In genomic region chr1:231238298-231238697, GRCh38 we compare ENCODE assay signal across 30 cellular contexts.
"Had no signal": no experiment of that assay in that cellular context is flagged by ENCODE, and none has a peak within 500 bp of the region (broad histone marks: within the 10 kb centered on the region; RNA-seq: fewer than 3 reads in every experiment).

No MANE protein-coding gene starts in this region.

- H3K27me3 ChIP-seq: body of pancreas, cardiac muscle cell, gastrocnemius medialis, neutrophil, ovary, upper lobe of left lung, vagina had no signal

- H3K9me3 ChIP-seq: body of pancreas, gastrocnemius medialis, neutrophil, ovary, prostate gland, upper lobe of left lung, vagina had no signal

- ATAC-seq: activated CD4-positive, alpha-beta T cell treated with anti-CD3 and anti-CD28 coated beads for 36 hours; body of pancreas; effector memory CD8-positive, alpha-beta T cell; gastrocnemius medialis; left ventricle myocardium superior; natural killer cell; sciatic nerve; stimulated activated naive CD8-positive, alpha-beta T cell treated with anti-CD3 and anti-CD28 coated beads, Interleukin-15, Interleukin-2, amounts not matched to agents 100 U/mL and 50 U/mL, for 24 hours; T-cell had no signal

- H3K9me3 Mint-ChIP-seq: activated naive CD4-positive, alpha-beta T cell treated with anti-CD3 and anti-CD28 coated beads, Interleukin-2, amount 10 ng/mL, durations not matched to agents 7 days and 5 days; effector memory CD8-positive, alpha-beta T cell; mesothelial cell of epicardium; natural killer cell; T-cell; T-helper 2 cell treated with Interferon-gamma antibody and Interleukin-4, amounts not matched to agents 5 μg/mL and 100 μg/mL, for 36 hours had no signal

- H3K4me3 ChIP-seq: body of pancreas, cardiac muscle cell, coronary artery, gastrocnemius medialis, ovary, prostate gland, skin epidermis, upper lobe of left lung, vagina had no signal

- H3K27ac Mint-ChIP-seq: activated CD4-positive, alpha-beta T cell treated with anti-CD3 and anti-CD28 coated beads for 36 hours; activated naive CD4-positive, alpha-beta T cell treated with anti-CD3 and anti-CD28 coated beads, Interleukin-2, amount 10 ng/mL, durations not matched to agents 7 days and 5 days; mesothelial cell of epicardium; T-cell; T-helper 2 cell treated with Interferon-gamma antibody and Interleukin-4, amounts not matched to agents 5 μg/mL and 100 μg/mL, for 36 hours had no signal

- H3K4me3 Mint-ChIP-seq: activated CD4-positive, alpha-beta T cell treated with anti-CD3 and anti-CD28 coated beads for 36 hours; activated naive CD4-positive, alpha-beta T cell treated with anti-CD3 and anti-CD28 coated beads, Interleukin-2, amount 10 ng/mL, durations not matched to agents 7 days and 5 days; mesothelial cell of epicardium; T-cell; T-helper 2 cell treated with Interferon-gamma antibody and Interleukin-4, amounts not matched to agents 5 μg/mL and 100 μg/mL, for 36 hours had no signal

- H3K27ac ChIP-seq: body of pancreas, cardiac muscle cell, coronary artery, neutrophil, ovary, prostate gland, skin epidermis, upper lobe of left lung, vagina had no signal

- DNase-seq: activated CD4-positive, alpha-beta T cell treated with anti-CD3 and anti-CD28 coated beads for 36 hours; activated CD4-positive, CD25-positive, alpha-beta regulatory T cell; activated effector memory CD4-positive, alpha-beta T cell treated with anti-CD3 and anti-CD28 coated beads, Interleukin-2, amount 50 U/mL, for 16 hours; activated naive CD4-positive, alpha-beta T cell treated with anti-CD3 and anti-CD28 coated beads, Interleukin-2, amount 10 ng/mL, durations not matched to agents 7 days and 5 days; activated T-cell treated with anti-CD3 and anti-CD28 coated beads for 4 hours; anterior cingulate cortex; body of pancreas; effector memory CD8-positive, alpha-beta T cell; erythroblast; gastrocnemius medialis; glutamatergic neuron; islet precursor cell; left ventricle myocardium superior; natural killer cell; ovary; retina; stimulated activated CD4-positive, alpha-beta T cell treated with anti-CD3 and anti-CD28 coated beads, Interleukin-12 subunit alpha, Interleukin-12 subunit beta, amount 100 ng/mL, for 4 hours; stimulated activated CD4-positive, alpha-beta T cell treated with anti-CD3 and anti-CD28 coated beads, Interleukin-4, amount 100 ng/mL, for 1 hour; stimulated activated naive CD8-positive, alpha-beta T cell treated with anti-CD3 and anti-CD28 coated beads, Interleukin-15, Interleukin-2, amounts not matched to agents 100 U/mL and 50 U/mL, for 24 hours; T-cell; upper lobe of left lung had no signal

- H3K27me3 Mint-ChIP-seq: activated CD4-positive, alpha-beta T cell treated with anti-CD3 and anti-CD28 coated beads for 36 hours; activated naive CD4-positive, alpha-beta T cell treated with anti-CD3 and anti-CD28 coated beads, Interleukin-2, amount 10 ng/mL, durations not matched to agents 7 days and 5 days; effector memory CD8-positive, alpha-beta T cell; T-cell had no signal
